ENCODE assay signal across 8 cellular contexts in genomic region chr4:101345596-101346311, GRCh38. TPM values are rescaled to one million over a fixed set of nuclear protein-coding genes. Genes with fewer than 3 reads are reported as not detected.
DNase-seq lines count a peak whose midpoint lies in the region; ATAC-seq and TF ChIP-seq lines count a peak whose summit lies in the region.

No MANE protein-coding gene starts in this region.

- peak overlapping the region; percentile 67 for H3K4me3 ChIP-seq in epithelial cell of esophagus (ENCODE audit: low read length)

- ATAC-seq in GM21381 (IDR thresholded peaks at IDR 0.05; ENCODE audit: unreplicated experiment): peak; percentile 10
- no peak for ATAC-seq in HG03159 (IDR thresholded peaks at IDR 0.05; ENCODE audit: unreplicated experiment)

- DNase-seq in AG20443 (ENCODE audit: low spot score) (peak; percentile 70), NCI-H526 treated with DMSO at 0.1 percent for 48 hours (lab: John Stamatoyannopoulos, UW) (peak; percentile 35), activated T-cell treated with anti-CD3 and anti-CD28 coated beads for 24 hours (ENCODE audit: low read depth) (peak; percentile 38), epithelial cell of esophagus (ENCODE audit: low read depth) (peak; percentile 38), mucosa of gallbladder (ENCODE audit: low spot score) (peak; percentile 38)
- peak; percentile 66 for DNase-seq in stimulated activated CD8-positive, alpha-beta memory T cell treated with anti-CD3 and anti-CD28 coated beads, Interleukin-4, amount 100 ng/mL, for 48 hours

- peak; percentile 19 for TF ChIP-seq CTCF in epithelial cell of esophagus (IDR thresholded peaks at IDR 0.05; ENCODE audit: insufficient read depth, low read depth, low read length, missing control alignments)

RNA-seq across cellular contexts. Expression of gene PPP3CA, which starts 1.6 kb away (rescaled TPM):
- 24.6 TPM for total RNA-seq in mucosa of gallbladder
